8 cellular contexts compared by ENCODE assay signal in the genomic region with DNA sequence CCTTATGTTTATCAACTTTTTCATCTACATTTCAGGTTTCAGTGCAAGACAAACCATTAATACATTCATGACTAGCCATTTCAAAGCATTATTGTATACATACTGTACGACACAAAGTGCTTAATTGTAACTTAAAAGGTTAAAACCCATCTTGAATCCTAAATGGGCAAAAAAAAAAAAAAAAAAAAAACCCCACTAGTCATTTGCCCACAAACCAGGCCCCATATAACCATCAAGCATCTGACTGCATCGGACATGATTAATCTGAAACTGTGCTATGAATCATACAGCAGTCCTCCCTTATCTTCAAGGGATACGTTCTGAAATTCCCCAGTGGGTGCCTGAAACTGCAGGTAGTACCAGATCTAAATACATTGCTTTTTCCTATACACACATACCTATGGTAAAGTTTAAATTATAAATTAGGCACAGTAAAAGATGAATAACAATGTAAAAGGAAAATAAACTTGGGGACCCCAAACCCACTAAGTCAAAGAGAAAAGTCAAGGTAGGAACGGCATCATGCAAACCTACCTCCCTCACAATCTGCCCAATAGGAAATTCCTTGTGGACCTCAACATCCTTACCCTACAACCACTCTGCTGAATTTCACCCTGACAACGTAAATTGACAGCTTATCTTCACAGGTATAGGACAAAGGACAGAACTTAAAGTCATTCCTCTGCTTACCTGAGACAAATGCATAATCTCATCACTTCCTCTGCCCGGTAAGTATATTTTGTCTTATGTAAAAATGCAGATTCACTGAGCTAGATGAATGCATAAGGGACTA. TPM values are rescaled to one million over a fixed set of nuclear protein-coding genes. Genes with fewer than 3 reads are reported as not detected.
DNase-seq lines count a peak whose midpoint lies in the region; ATAC-seq and TF ChIP-seq lines count a peak whose summit lies in the region.

No MANE protein-coding gene starts in this region.

- H3K4me1 ChIP-seq in neutrophil (ENCODE audit: control insufficient read depth in 1 of 2, insufficient read depth in 1 of 2, low read depth in 1 of 2, low read length in 1 of 2), result peaks cover 95 to 100% of the 10 kb centered on the region in 2 experiments

- H3K27ac ChIP-seq in neutrophil, result peak overlapping the region; percentile 96

- H3K27me3 ChIP-seq in neutrophil, result no peaks in the 10 kb centered on the region
- H3K27me3 ChIP-seq in H7 (ENCODE audit: control insufficient read depth, insufficient read depth, low read length), result no peaks in the 10 kb centered on the region

- no peaks in the 10 kb centered on the region for H3K36me3 ChIP-seq in neutrophil
- H3K36me3 ChIP-seq in H7 (replicated peaks; ENCODE audit: control insufficient read depth, insufficient read depth, low read length), result no peaks in the 10 kb centered on the region

- no peaks in the 10 kb centered on the region for H3K9me3 ChIP-seq in neutrophil

- no peaks in the 10 kb centered on the region for H3K36me3 Mint-ChIP-seq in activated T-cell treated with anti-CD3 and anti-CD28 coated beads, Interleukin-2, amount 50 U/mL, for 4 hours (ENCODE audit: insufficient read depth)

- no peaks in the 10 kb centered on the region for H3K9me3 Mint-ChIP-seq in activated T-cell treated with anti-CD3 and anti-CD28 coated beads, Interleukin-2, amount 50 U/mL, for 4 hours

- no peak for TF ChIP-seq CTCF in neutrophil (IDR thresholded peaks at IDR 0.05)

- DNase-seq in stimulated activated naive CD4-positive, alpha-beta T cell treated with Interleukin-2 at 50 U/mL for 16 hours (lab: John Stamatoyannopoulos, UW), result peak; percentile 25
- DNase-seq in stimulated activated naive CD4-positive, alpha-beta T cell (lab: John Stamatoyannopoulos, UW), result no peak
- peak; percentile 7 for DNase-seq in activated T-cell treated with anti-CD3 and anti-CD28 coated beads, Interleukin-2, amount 50 U/mL, for 4 hours
- no peak for DNase-seq in cerebellar nuclear complex (lab: John Stamatoyannopoulos, UW)
- DNase-seq in H7, result no peak
- DNase-seq in NCI-H128 (lab: John Stamatoyannopoulos, UW; ENCODE audit: unreplicated experiment), result no peak

- H3K4me3 Mint-ChIP-seq in activated T-cell treated with anti-CD3 and anti-CD28 coated beads, Interleukin-2, amount 50 U/mL, for 4 hours, result peak overlapping the region; percentile 66

- no peaks in the 10 kb centered on the region for H3K27me3 Mint-ChIP-seq in activated T-cell treated with anti-CD3 and anti-CD28 coated beads, Interleukin-2, amount 50 U/mL, for 4 hours (ENCODE audit: low read depth)

- H3K4me3 ChIP-seq in neutrophil (ENCODE audit: low read depth in 1 of 2, low read length in 1 of 2) (peak overlapping the region; percentile 6 to 28), H7 (ENCODE audit: insufficient read depth, low read depth, low read length) (no peak overlapping the region)

- ATAC-seq in HG03196 (IDR thresholded peaks at IDR 0.05; ENCODE audit: unreplicated experiment), result peak; percentile 70
- peak; percentile 96 to 98 for ATAC-seq in activated T-cell treated with anti-CD3 and anti-CD28 coated beads, Interleukin-2, amount 50 U/mL, for 4 hours

- peaks cover 64% of the 10 kb centered on the region for H3K4me1 Mint-ChIP-seq in activated T-cell treated with anti-CD3 and anti-CD28 coated beads, Interleukin-2, amount 50 U/mL, for 4 hours (ENCODE audit: low read depth)

RNA-seq across cellular contexts. Expression of a gene that starts 14.3 kb away (rescaled TPM):
- total RNA-seq in activated T-cell treated with anti-CD3 and anti-CD28 coated beads, Interleukin-2, amount 50 U/mL, for 4 hours, result 10 to 100 TPM; 41.6 to 51.9 (median 44.5) TPM
- total RNA-seq in H7 (2014; rRNA removed; shearing (Covaris generic)), result 31.7 and 35.2 TPM in 2 replicates

Comparison
In these comparisons a context has a peak if more than half of its experiments do, and no peak if none do; other contexts are left out.
1. DNase-seq: peak in stimulated activated naive CD4-positive, alpha-beta T cell treated with Interleukin-2 at 50 U/mL for 16 hours (single experiment) and activated T-cell treated with anti-CD3 and anti-CD28 coated beads, Interleukin-2, amount 50 U/mL, for 4 hours (single experiment); none in stimulated activated naive CD4-positive, alpha-beta T cell (0 of 6), cerebellar nuclear complex (0 of 2), H7 (single experiment) and NCI-H128 (single experiment).